8 cellular contexts compared by ENCODE assay signal in genomic region chr1:172443666-172444453, GRCh38. TPM values are rescaled to one million over a fixed set of nuclear protein-coding genes. Genes with fewer than 3 reads are reported as not detected.
DNase-seq lines count a peak whose midpoint lies in the region; ATAC-seq and TF ChIP-seq lines count a peak whose summit lies in the region.

TSS of gene PIGC (minus strand) at chr1:172444069. CDS start at chr1:172442622, 1,447 bp downstream.

- H3K9me3 ChIP-seq in OCI-LY3 (ENCODE audit: insufficient read depth, low read length) (no peaks in the 10 kb centered on the region), mucosa of descending colon (no peaks in the 10 kb centered on the region)

- peak within 1 kb of the TSS; percentile 83 for H3K9ac ChIP-seq in OCI-LY3 (ENCODE audit: low read length)

- H3K27ac ChIP-seq in OCI-LY3 (ENCODE audit: low read length), result peak within 1 kb of the TSS; percentile 41
- H3K27ac ChIP-seq in epithelial cell of prostate, result peak within 1 kb of the TSS; percentile 15

- DNase-seq in DMS 273 treated with DMSO at 0.1 percent for 48 hours (lab: John Stamatoyannopoulos, UW) (peak; percentile 60), HuH-7.5 (ENCODE audit: low spot score) (peak; percentile 67), epithelial cell of prostate (ENCODE audit: low read depth, low spot score) (no peak), mucosa of descending colon (peak; percentile 92 to 95 (median 94))
- DNase-seq in activated CD8-positive, alpha-beta memory T cell treated with anti-CD3 and anti-CD28 coated beads, Interleukin-2, amount 50 U/mL, for 48 hours, result peak; percentile 95
- DNase-seq in stimulated activated CD8-positive, alpha-beta memory T cell treated with anti-CD3 and anti-CD28 coated beads, Interleukin-4, amount 100 ng/mL, for 24 hours (ENCODE audit: low read depth), result peak; percentile 88

- peaks cover 14% of the 10 kb centered on the region for H3K36me3 ChIP-seq in OCI-LY3 (replicated peaks; ENCODE audit: low read depth, low read length)
- H3K36me3 ChIP-seq in mucosa of descending colon (ENCODE audit: low read depth), result no peaks in the 10 kb centered on the region

- TF ChIP-seq CTCF in OCI-LY3 (IDR thresholded peaks at IDR 0.05; ENCODE audit: low read depth, low read length) (peak; percentile 94), mucosa of descending colon (IDR thresholded peaks at IDR 0.05) (peak; percentile 84)

- H3K4me3 ChIP-seq in OCI-LY3 (ENCODE audit: low read length) (peak within 1 kb of the TSS; percentile 82), mucosa of descending colon (peak within 1 kb of the TSS; percentile 86)

- H3K79me2 ChIP-seq in OCI-LY3 (ENCODE audit: low read length), result peaks cover 29% of the 10 kb centered on the region

- no peaks in the 10 kb centered on the region for H4K20me1 ChIP-seq in OCI-LY3 (ENCODE audit: insufficient read depth, low read length)

- H3K4me1 ChIP-seq in OCI-LY3 (ENCODE audit: low read length), result peaks cover 18% of the 10 kb centered on the region
- peaks cover 11% of the 10 kb centered on the region for H3K4me1 ChIP-seq in mucosa of descending colon (ENCODE audit: low read depth)

- ATAC-seq in GM21515 (IDR thresholded peaks at IDR 0.05; ENCODE audit: unreplicated experiment), result peak; percentile 100
- ATAC-seq in mucosa of descending colon, result peak; percentile 100

- intact Hi-C loops in mucosa of descending colon (cut with DNase I, micrococcal nuclease), result no loop called here

- peak within 1 kb of the TSS; percentile 93 for H2AFZ ChIP-seq in OCI-LY3 (ENCODE audit: low read depth, low read length)

- H3K27me3 ChIP-seq in OCI-LY3 (ENCODE audit: low read depth, low read length), result no peaks in the 10 kb centered on the region

- H3K4me2 ChIP-seq in OCI-LY3 (ENCODE audit: low read length), result peak within 1 kb of the TSS; percentile 76

RNA-seq across cellular contexts. Expression of gene PIGC, which starts in this region (rescaled TPM):
- total RNA-seq in mucosa of descending colon, result 10 to 100 TPM; 25.6 to 27.7 (median 26.3) TPM
